ENCODE assay signal across 1 cellular context in genomic region chr4:153683763-153684181, GRCh38.
TF ChIP-seq lines count a peak whose summit lies in the region.

No MANE protein-coding gene starts in this region.

TF ChIP-seq in K562, 482 proteins besides CTCF, POLR2A, EP300 and RAD21 (continued from another document):
- TF ChIP-seq ZNF592 (IDR thresholded peaks at IDR 0.05) (no peak), L3MBTL2 (IDR thresholded peaks at IDR 0.05) (peak; percentile 54; the same call in 1 of the 2 replicates), ATF3 (IDR thresholded peaks at IDR 0.05) (no peak), ATF3 (CRISPR knock-in tag; conservative IDR thresholded peaks at IDR 0.05) (no peak)
